17 cellular contexts compared by ENCODE assay signal in genomic region chrX:38107028-38107427, GRCh38.
A peak's percentile ranks its signal among the peaks of the same experiment; 100 is the strongest.
DNase-seq lines count a peak whose midpoint lies in the region; ATAC-seq, FAIRE-seq and TF ChIP-seq lines count a peak whose summit lies in the region.
"Had no signal": no experiment of that assay in that cellular context is flagged by ENCODE, and none has a peak within 500 bp of the region (broad histone marks: within the 10 kb centered on the region; RNA-seq: fewer than 3 reads in every experiment).

No MANE protein-coding gene starts in this region.

- no peak for FAIRE-seq in pancreas (lab: Jason Lieb, UNC)

- H3K4me1 ChIP-seq in hepatocyte (ENCODE audit: insufficient read depth) (no peaks in the 10 kb centered on the region), pancreas (no peaks in the 10 kb centered on the region), esophagus muscularis mucosa (no peaks in the 10 kb centered on the region)
- H3K4me1 ChIP-seq: HAP-1 had no signal

- H3K79me2 ChIP-seq in hepatocyte = no peaks in the 10 kb centered on the region

- H4K20me1 ChIP-seq in hepatocyte (ENCODE audit: insufficient read depth, poor library complexity, severe bottlenecking) = no peaks in the 10 kb centered on the region
- H4K20me1 ChIP-seq: BLaER1 treated with 17β-estradiol and CSF1 and Interleukin-3, amounts not matched to agents 10 nM and 100 nM had no signal

- no peaks in the 10 kb centered on the region for H3K27me3 ChIP-seq in hepatocyte
- no peaks in the 10 kb centered on the region for H3K27me3 ChIP-seq in pancreas
- no peaks in the 10 kb centered on the region for H3K27me3 ChIP-seq in esophagus muscularis mucosa
- H3K27me3 ChIP-seq: BLaER1 treated with 17β-estradiol and CSF1 and Interleukin-3, amounts not matched to agents 10 nM and 100 nM had no signal

- TF ChIP-seq POLR2A in esophagus muscularis mucosa (IDR thresholded peaks at IDR 0.05; ENCODE audit: low read depth) = no peak

- intact Hi-C loops in pancreas (cut with DNase I) = no loop called here
- intact Hi-C loops in esophagus muscularis mucosa (cut with DNase I) = no loop called here

- H3K36me3 ChIP-seq in hepatocyte (replicated peaks; ENCODE audit: insufficient read depth, low read depth) (no peaks in the 10 kb centered on the region), pancreas (no peaks in the 10 kb centered on the region), esophagus muscularis mucosa (no peaks in the 10 kb centered on the region)
- H3K36me3 ChIP-seq: BLaER1 treated with 17β-estradiol and CSF1 and Interleukin-3, amounts not matched to agents 10 nM and 100 nM; HAP-1 had no signal

- H2AFZ ChIP-seq in hepatocyte = no peak overlapping the region
- H2AFZ ChIP-seq: GM23248 had no signal

- peak; percentile 82 for DNase-seq in NCI-H1694 treated with DMSO at 0.1 percent for 48 hours (lab: John Stamatoyannopoulos, UW)
- peak; percentile 66 for DNase-seq in NCI-H446 treated with DMSO at 0.1 percent for 48 hours (lab: John Stamatoyannopoulos, UW)
- peak; percentile 26 for DNase-seq in hepatocyte (ENCODE audit: low spot score)
- DNase-seq in pancreas = peak in 1 of 6 donors; percentile 1
- no peak for DNase-seq in esophagus muscularis mucosa (ENCODE audit: extremely low spot score)
- DNase-seq in GM13976 (ENCODE audit: low spot score) = no peak
- DNase-seq: CD8-positive, alpha-beta T cell; DND-41; GM23248; NCI-H510A; NCI-H748 treated with DMSO at 0.1 percent for 48 hours; OCI-M1; SHP77 had no signal

- no peak for TF ChIP-seq EP300 in esophagus muscularis mucosa (IDR thresholded peaks at IDR 0.05)

- peak overlapping the region; percentile 54 for H3K27ac ChIP-seq in hepatocyte
- H3K27ac ChIP-seq in pancreas = no peak overlapping the region
- no peak overlapping the region for H3K27ac ChIP-seq in esophagus muscularis mucosa (replicated peaks in 1 of 4)
- H3K27ac ChIP-seq: GM23248, SK-N-MC had no signal

- no peaks in the 10 kb centered on the region for H3K9me2 ChIP-seq in hepatocyte (replicated peaks; ENCODE audit: insufficient read depth)

- TF ChIP-seq CTCF in hepatocyte (IDR thresholded peaks at IDR 0.05; ENCODE audit: poor library complexity) (no peak), pancreas (IDR thresholded peaks at IDR 0.05) (no peak), esophagus muscularis mucosa (IDR thresholded peaks at IDR 0.05) (no peak), GM13976 (IDR thresholded peaks at IDR 0.05; ENCODE audit: borderline replicate concordance, control extremely low read depth, extremely low read depth, insufficient read depth, missing control alignments) (no peak)

- H3K4me2 ChIP-seq in hepatocyte = no peak overlapping the region

- ATAC-seq in pancreas (peak in 3 of 4 donors; percentile 36 to 63 (median 63)), GM21528 (IDR thresholded peaks at IDR 0.05; ENCODE audit: low FRiP score, unreplicated experiment) (no peak)
- ATAC-seq: CD8-positive, alpha-beta T cell had no signal

- WGBS in hepatocyte (ENCODE audit: low lambda C conversion rate, missing lambda C conversion rate) = 69% methylated on average over 3 of the region's 3 CpGs
- WGBS in pancreas, 2 donors = 45 to 46% methylated on average over 3 of the region's 3 CpGs
- 61% methylated on average over 3 of the region's 3 CpGs for WGBS in esophagus muscularis mucosa

- H3K9me3 ChIP-seq in hepatocyte (ENCODE audit: low read depth) = no peaks in the 10 kb centered on the region
- no peaks in the 10 kb centered on the region for H3K9me3 ChIP-seq in pancreas
- H3K9me3 ChIP-seq in esophagus muscularis mucosa = no peaks in the 10 kb centered on the region
- H3K9me3 ChIP-seq: HAP-1 had no signal

- H3K4me3 ChIP-seq in hepatocyte = no peak overlapping the region
- no peak overlapping the region for H3K4me3 ChIP-seq in pancreas
- H3K4me3 ChIP-seq in esophagus muscularis mucosa = no peak overlapping the region
- H3K4me3 ChIP-seq: BLaER1 treated with 17β-estradiol and CSF1 and Interleukin-3, amounts not matched to agents 10 nM and 100 nM; GM23248; HAP-1; SK-N-MC had no signal

- in situ Hi-C loops in GM13976 (cut with MboI; ENCODE audit: low sequenced_read_pairs, unreplicated experiment) = no loop called here

Comparison
In these comparisons a context has a peak if more than half of its experiments do, and no peak if none do; other contexts are left out.
1. DNase-seq: peak in NCI-H1694 treated with DMSO at 0.1 percent for 48 hours (single experiment), NCI-H446 treated with DMSO at 0.1 percent for 48 hours (single experiment) and hepatocyte (single experiment); none in esophagus muscularis mucosa (single experiment) and GM13976 (single experiment).